In genomic region chr16:74759564-74759963, GRCh38 we compare ENCODE assay signal across 26 cellular contexts. TPM values are rescaled to one million over a fixed set of nuclear protein-coding genes. Genes with fewer than 3 reads are reported as not detected.
DNase-seq lines count a peak whose midpoint lies in the region; ATAC-seq, FAIRE-seq and TF ChIP-seq lines count a peak whose summit lies in the region.
"Had no signal": no experiment of that assay in that cellular context is flagged by ENCODE, and none has a peak within 500 bp of the region (broad histone marks: within the 10 kb centered on the region; RNA-seq: fewer than 3 reads in every experiment).

No MANE protein-coding gene starts in this region.

- no peak overlapping the region for H3K9ac ChIP-seq in GM12878 (ENCODE audit: control insufficient read depth, insufficient read depth, low read length)
- H3K9ac ChIP-seq: GM23248 had no signal

- H3K36me3 ChIP-seq in GM12878 (ENCODE audit: control insufficient read depth in 2 of 2, insufficient read depth in 2 of 2, low read length in 1 of 2) = no peaks in the 10 kb centered on the region
- H3K36me3 ChIP-seq: BE2C, MG63, Peyer's patch had no signal

- POLR2A ChIA-PET in GM12878 (lab: Charles Lee) = interaction anchor here (0.5 kb wide), 1 partner anchor 735 kb away, joined by 3 read pairs; no protein-coding TSS in a partner anchor

- WGBS in GM12878 (ENCODE audit: insufficient coverage, insufficient replicate concordance, low lambda C conversion rate, missing lambda C conversion rate) = 97% methylated on average over 3 of the region's 3 CpGs

- TF ChIP-seq CTCF in GM12878 (IDR thresholded peaks at IDR 0.05 in 2 of 3, conservative IDR thresholded peaks at IDR 0.05 in 1 of 3; ENCODE audit: control insufficient read depth in 2 of 3, extremely low read depth in 1 of 3, insufficient read depth in 1 of 3, low read depth in 3 of 3, low read length in 3 of 3) = no peak
- no peak for TF ChIP-seq CTCF in mesothelial cell of epicardium (IDR thresholded peaks at IDR 0.05; ENCODE audit: unreplicated experiment)

- no peak overlapping the region for H3K4me3 ChIP-seq in GM12878
- H3K4me3 ChIP-seq: GM23248, MG63, Peyer's patch had no signal

- in situ Hi-C loops in GM12878 (cut with MboI) = no loop called here

- SMC1A ChIA-PET in GM12878 (lab: Charles Lee; ENCODE audit: uncharacterized antibody, unreplicated experiment) = no interaction called here

- intact Hi-C loops in GM12878 (cut with micrococcal nuclease; ENCODE audit: unreplicated experiment) = no loop called here
- intact Hi-C loops in sciatic nerve (cut with DNase I) = no loop called here

- no peak overlapping the region for H3K27ac ChIP-seq in GM12878 (ENCODE audit: control insufficient read depth, insufficient read depth)
- H3K27ac ChIP-seq: 22Rv1, GM23248, Peyer's patch had no signal

- ATAC-seq in GM12878 (peak; percentile 14; the same call in 2 of the 3 replicates), sciatic nerve (no peak)

- H3K9me3 ChIP-seq in GM12878 (replicated peaks; ENCODE audit: control insufficient read depth, insufficient read depth, low read length) = no peaks in the 10 kb centered on the region
- H3K9me3 ChIP-seq: BE2C, MG63, Peyer's patch had no signal

- H3K27me3 ChIP-seq in GM12878 (replicated peaks in 1 of 2; ENCODE audit: control insufficient read depth in 2 of 2, insufficient read depth in 2 of 2, low read length in 1 of 2) = no peaks in the 10 kb centered on the region; a peak in 1 of 4 replicates
- H3K27me3 ChIP-seq: MG63, Peyer's patch had no signal

- TF ChIP-seq POLR2A in GM12878 (IDR thresholded peaks at IDR 0.05; ENCODE audit: low read depth, low read length) = no peak

- TF ChIP-seq RAD21 in GM12878 (IDR thresholded peaks at IDR 0.05; ENCODE audit: insufficient read depth, low read depth, low read length) = no peak

- no peak for TF ChIP-seq EP300 in GM12878 (IDR thresholded peaks at IDR 0.05; ENCODE audit: borderline replicate concordance in 1 of 2, control insufficient read depth in 1 of 2, low read depth in 2 of 2, low read length in 2 of 2)

- no peak overlapping the region for H3K4me3 Mint-ChIP-seq in mesothelial cell of epicardium
- H3K4me3 Mint-ChIP-seq: CD14-positive monocyte; CD8-positive, alpha-beta memory T cell had no signal

- H2AFZ ChIP-seq in GM12878 (ENCODE audit: control insufficient read depth, low read depth, low read length) = no peak overlapping the region
- H2AFZ ChIP-seq: GM23248 had no signal

- no TSS peak for BruUV-seq in GM12878 (replicated peaks; lab: Mats Ljungman, UMichigan)

- no peak overlapping the region for H3K4me2 ChIP-seq in GM12878 (ENCODE audit: control insufficient read depth, insufficient read depth)

- H3K36me3 Mint-ChIP-seq in mesothelial cell of epicardium = no peaks in the 10 kb centered on the region
- H3K36me3 Mint-ChIP-seq: CD14-positive monocyte; CD8-positive, alpha-beta memory T cell had no signal

- RAD21 ChIA-PET in GM12878 (lab: Charles Lee; ENCODE audit: unreplicated experiment) = no interaction called here

- H4K20me1 ChIP-seq in GM12878 (ENCODE audit: control insufficient read depth, insufficient read depth) = no peaks in the 10 kb centered on the region

- no peak for FAIRE-seq in GM12878 (lab: Jason Lieb, UNC)

- peaks cover 31% of the 10 kb centered on the region for H3K27me3 Mint-ChIP-seq in mesothelial cell of epicardium (ENCODE audit: low read depth)

- no peak overlapping the region for H3K27ac Mint-ChIP-seq in mesothelial cell of epicardium
- H3K27ac Mint-ChIP-seq: CD14-positive monocyte had no signal

- H3K4me1 Mint-ChIP-seq in mesothelial cell of epicardium = no peaks in the 10 kb centered on the region
- H3K4me1 Mint-ChIP-seq: CD14-positive monocyte; CD8-positive, alpha-beta memory T cell had no signal

- no peaks in the 10 kb centered on the region for H3K9me3 Mint-ChIP-seq in mesothelial cell of epicardium
- H3K9me3 Mint-ChIP-seq: CD8-positive, alpha-beta memory T cell had no signal

- no peaks in the 10 kb centered on the region for H3K79me2 ChIP-seq in GM12878 (ENCODE audit: control insufficient read depth, insufficient read depth, low read length)

- CTCF ChIA-PET in GM12878 (lab: Yijun Ruan, JAX) = no interaction called here

- peak; percentile 22 for DNase-seq in activated effector memory CD4-positive, alpha-beta T cell treated with anti-CD3 and anti-CD28 coated beads, Interleukin-2, amount 50 U/mL, for 16 hours
- no peak for DNase-seq in activated effector memory CD4-positive, alpha-beta T cell treated with Interleukin-2 at 50 U/mL for 16 hours
- no peak for DNase-seq in GM12878 (ENCODE audit: low read depth, low spot score)
- peak; percentile 34 for DNase-seq in sciatic nerve (ENCODE audit: low spot score)
- DNase-seq in NCI-H1694 (lab: John Stamatoyannopoulos, UW) = no peak
- DNase-seq in mesothelial cell of epicardium (ENCODE audit: low spot score in 2 of 2, unreplicated experiment in 2 of 2) = no peak
- DNase-seq in NK-92 (lab: John Stamatoyannopoulos, UW; ENCODE audit: unreplicated experiment) = no peak
- DNase-seq: ACHN; BE2C; CD8-positive, alpha-beta memory T cell; DMS153; GM23248; H7; IMR-90; KG1; NCI-H1105 treated with DMSO at 0.1 percent for 48 hours; NCI-H146; NCI-H2029; NCI-H446 treated with DMSO at 0.1 percent for 48 hours; NCI-H526; NCI-H82; SHP77 treated with DMSO at 0.1 percent for 48 hours had no signal

- H3K4me1 ChIP-seq in GM12878 (ENCODE audit: control insufficient read depth, insufficient read depth, low read length) = no peaks in the 10 kb centered on the region
- H3K4me1 ChIP-seq: BE2C, Peyer's patch had no signal

TF ChIP-seq in GM12878, 131 proteins besides CTCF, POLR2A, EP300 and RAD21:
- TF ChIP-seq HCFC1 (IDR thresholded peaks at IDR 0.05; ENCODE audit: low read length) = no peak
- no peak for TF ChIP-seq SMAD5 (IDR thresholded peaks at IDR 0.05; ENCODE audit: low read depth)
- TF ChIP-seq IRF3 (IDR thresholded peaks at IDR 0.05) = no peak
- no peak for TF ChIP-seq NFIC (IDR thresholded peaks at IDR 0.05; ENCODE audit: low read depth, low read length)

RNA-seq across cellular contexts. Expression of gene FA2H, which starts 15.1 kb away (rescaled TPM):
- total RNA-seq in GM12878 (2013; cell fraction: nucleolus; rRNA removed) = 0.29 and 0.93 TPM in 2 replicates
- total RNA-seq in GM12878 (2014; rRNA removed) = 0.05 and 0.73 TPM in 2 replicates
- 0.18 and 0.60 TPM in 2 replicates for total RNA-seq in GM12878 (2014; rRNA removed; fragmentation: Illumina TruSeq; extraction: Trizol)
- 0.27 and 0.38 TPM in 2 replicates for total RNA-seq in GM12878 (2021)
- polyA plus RNA-seq in GM12878 (2011; ENCODE audit: low read depth) = 1.1 TPM
- 0.54 and 0.61 TPM in 2 replicates for polyA plus RNA-seq in GM12878 (2011; rRNA removed)
- 0.09 and 0.27 TPM in 2 replicates for polyA plus RNA-seq in GM12878 (2011; cell fraction: cytosol; rRNA removed)
- polyA plus RNA-seq in GM12878 (2011; cell fraction: nucleus; rRNA removed) = 0.06 and 0.79 TPM in 2 replicates
- 2.6 and 3.6 TPM in 2 replicates for polyA plus RNA-seq in GM12878 (2012)
- 0.66 and 16.7 TPM in 2 replicates for polyA plus RNA-seq in GM12878 (2014; fragmentation: Illumina TruSeq; extraction: Trizol)
- under 1 TPM in 1 of 2 experiments, not detected in 1; 0.05 TPM for polyA plus RNA-seq in GM12878 (2014; fragmentation: Nextera tagmentation; extraction: Ambion mirVana)
- 0.08 and 0.51 TPM in 2 replicates for polyA plus RNA-seq in GM12878 (2014; rRNA removed)
- not detected for polyA plus RNA-seq in GM12878 (2016; fragmentation: Nextera tagmentation; extraction: Ambion mirVana)
- not detected in 2 replicates for polyA minus RNA-seq in GM12878 (2011; rRNA and poly(A)+ RNA removed)
- polyA minus RNA-seq in GM12878 (2011; cell fraction: cytosol; rRNA and poly(A)+ RNA removed) = not detected in 2 replicates
- polyA minus RNA-seq in GM12878 (2011; cell fraction: nucleus; rRNA and poly(A)+ RNA removed) = not detected in 2 replicates
- total RNA-seq in sciatic nerve = 52.2 TPM
- total RNA-seq in mesothelial cell of epicardium = 0.18 TPM in 1 of 3 replicates, not detected in the others
- total RNA-seq: CD8-positive, alpha-beta memory T cell; GM23248; IMR-90 had no signal
- polyA plus RNA-seq: CD14-positive monocyte; CD8-positive, alpha-beta memory T cell; GM23248; IMR-90 had no signal

RNA-seq across cellular contexts. Expression of gene MLKL, which starts 58.9 kb away (rescaled TPM):
- 32.5 and 34.3 TPM in 2 replicates for total RNA-seq in GM12878 (2013; cell fraction: nucleolus; rRNA removed)
- 10.2 and 12.5 TPM in 2 replicates for total RNA-seq in GM12878 (2014; rRNA removed)
- 11.6 and 12.2 TPM in 2 replicates for total RNA-seq in GM12878 (2014; rRNA removed; fragmentation: Illumina TruSeq; extraction: Trizol)
- total RNA-seq in GM12878 (2021) = 11.6 and 12.0 TPM in 2 replicates
- polyA plus RNA-seq in GM12878 (2011; ENCODE audit: low read depth) = 6.5 TPM
- polyA plus RNA-seq in GM12878 (2011; rRNA removed) = 14.5 and 15.0 TPM in 2 replicates
- polyA plus RNA-seq in GM12878 (2011; cell fraction: cytosol; rRNA removed) = 8.6 TPM in 2 replicates
- polyA plus RNA-seq in GM12878 (2011; cell fraction: nucleus; rRNA removed) = 17.7 and 21.6 TPM in 2 replicates
- 7.3 and 8.7 TPM in 2 replicates for polyA plus RNA-seq in GM12878 (2012)
- polyA plus RNA-seq in GM12878 (2014; fragmentation: Illumina TruSeq; extraction: Trizol) = 13.3 and 16.1 TPM in 2 replicates
- polyA plus RNA-seq in GM12878 (2014; fragmentation: Nextera tagmentation; extraction: Ambion mirVana) = 1 to 10 TPM; 3.8 to 5.2 TPM
- 11.5 and 12.0 TPM in 2 replicates for polyA plus RNA-seq in GM12878 (2014; rRNA removed)
- polyA plus RNA-seq in GM12878 (2016; fragmentation: Nextera tagmentation; extraction: Ambion mirVana) = 10 to 100 TPM in 1 of 2 experiments, 1 to 10 TPM in 1; 9.9 to 10.9 TPM
- 8.1 and 10.8 TPM in 2 replicates for polyA minus RNA-seq in GM12878 (2011; rRNA and poly(A)+ RNA removed)
- polyA minus RNA-seq in GM12878 (2011; cell fraction: cytosol; rRNA and poly(A)+ RNA removed) = 3.1 TPM in 2 replicates
- 7.5 and 8.9 TPM in 2 replicates for polyA minus RNA-seq in GM12878 (2011; cell fraction: nucleus; rRNA and poly(A)+ RNA removed)
- total RNA-seq in sciatic nerve = 19.4 TPM
- total RNA-seq in mesothelial cell of epicardium = not detected in 3 replicates

Comparison
In these comparisons a context has a peak if more than half of its experiments do, and no peak if none do; other contexts are left out.
1. DNase-seq: peak in activated effector memory CD4-positive, alpha-beta T cell treated with anti-CD3 and anti-CD28 coated beads, Interleukin-2, amount 50 U/mL, for 16 hours (single experiment) and sciatic nerve (single experiment); none in activated effector memory CD4-positive, alpha-beta T cell treated with Interleukin-2 at 50 U/mL for 16 hours (single experiment), GM12878 (single experiment), NCI-H1694 (single experiment), mesothelial cell of epicardium (0 of 2) and NK-92 (single experiment).
2. RNA of gene FA2H, which starts 15.1 kb away (total RNA-seq): 52.2 TPM in sciatic nerve (single experiment); 0.05 to 0.93 TPM in GM12878 and 0.18 TPM in mesothelial cell of epicardium; every median in the first group is over 10 times any median in the second.
3. RNA of gene MLKL, which starts 58.9 kb away (total RNA-seq): 19.4 TPM in sciatic nerve (single experiment) and 10.2 to 34.3 TPM in GM12878; not detected in mesothelial cell of epicardium; every median in the first group is over 10 times any median in the second.